23 cellular contexts compared by ENCODE assay signal in genomic region chr16:6828690-6829089, GRCh38.
DNase-seq lines count a peak whose midpoint lies in the region; ATAC-seq lines count a peak whose summit lies in the region.
"Had no signal": no experiment of that assay in that cellular context is flagged by ENCODE, and none has a peak within 500 bp of the region (broad histone marks: within the 10 kb centered on the region; RNA-seq: fewer than 3 reads in every experiment).

No MANE protein-coding gene starts in this region.

- H3K79me1 ChIP-seq in mesendoderm (ENCODE audit: low read length) = no peaks in the 10 kb centered on the region

- H3K4me1 Mint-ChIP-seq in activated naive CD8-positive, alpha-beta T cell treated with anti-CD3 and anti-CD28 coated beads for 36 hours = no peaks in the 10 kb centered on the region
- H3K4me1 Mint-ChIP-seq in activated naive CD8-positive, alpha-beta T cell treated with anti-CD3 and anti-CD28 coated beads, Interleukin-2, amount 50 U/mL, for 24 hours = no peaks in the 10 kb centered on the region
- no peaks in the 10 kb centered on the region for H3K4me1 Mint-ChIP-seq in activated CD4-positive, alpha-beta T cell treated with anti-CD3 and anti-CD28 coated beads, Interleukin-2, amount 10 ng/mL, durations not matched to agents 7 days and 5 days
- H3K4me1 Mint-ChIP-seq: B cell had no signal

- POLR2A ChIA-PET in activated CD4-positive, alpha-beta T cell treated with anti-CD3 and anti-CD28 coated beads, Interleukin-2, amount 10 ng/mL, durations not matched to agents 7 days and 5 days (lab: Charles Lee) = no interaction called here

- no peak overlapping the region for H3K56ac ChIP-seq in mesendoderm (ENCODE audit: low read length)

- no peak overlapping the region for H3K4me2 ChIP-seq in mesendoderm (ENCODE audit: low read length)
- H3K4me2 ChIP-seq: A549 had no signal

- CTCF ChIA-PET in activated CD4-positive, alpha-beta T cell treated with anti-CD3 and anti-CD28 coated beads, Interleukin-2, amount 10 ng/mL, durations not matched to agents 7 days and 5 days (lab: Charles Lee) = no interaction called here

- H3K4ac ChIP-seq in mesendoderm (ENCODE audit: low read depth, low read length) = no peak overlapping the region

- no peak overlapping the region for H2BK5ac ChIP-seq in mesendoderm (ENCODE audit: low read length)

- no peak overlapping the region for H2AK5ac ChIP-seq in mesendoderm (ENCODE audit: low read length)

- H3K4me3 ChIP-seq in mesendoderm (ENCODE audit: low read length) = no peak overlapping the region
- H3K4me3 ChIP-seq: A549; BLaER1 treated with 17β-estradiol and CSF1 and Interleukin-3, amounts not matched to agents 10 nM and 100 nM; GM12878 had no signal

- no peak for DNase-seq in activated naive CD8-positive, alpha-beta T cell treated with anti-CD3 and anti-CD28 coated beads for 36 hours
- no peak for DNase-seq in activated naive CD8-positive, alpha-beta T cell treated with anti-CD3 and anti-CD28 coated beads, Interleukin-2, amount 50 U/mL, for 24 hours
- DNase-seq in mesendoderm (peak; percentile 10), renal cortical epithelial cell (ENCODE audit: low read depth) (peak; percentile 8)
- no peak for DNase-seq in activated CD4-positive, alpha-beta T cell treated with anti-CD3 and anti-CD28 coated beads, Interleukin-2, amount 10 ng/mL, durations not matched to agents 7 days and 5 days
- DNase-seq: AML-193; Caco-2; CD4-positive, alpha-beta T cell; CD8-positive, alpha-beta T cell; DMS 273 treated with DMSO at 0.1 percent for 48 hours; DMS153; DMS53; DMS79; DND-41; EL; GDM1 had no signal

- WGBS in mesendoderm (ENCODE audit: extremely low coverage, insufficient coverage, low lambda C conversion rate) = no CpG with 5 or more reads among the region's 7 CpGs

- H3K36me3 Mint-ChIP-seq in activated naive CD8-positive, alpha-beta T cell treated with anti-CD3 and anti-CD28 coated beads for 36 hours = no peaks in the 10 kb centered on the region
- no peaks in the 10 kb centered on the region for H3K36me3 Mint-ChIP-seq in activated naive CD8-positive, alpha-beta T cell treated with anti-CD3 and anti-CD28 coated beads, Interleukin-2, amount 50 U/mL, for 24 hours (ENCODE audit: low read depth)
- H3K36me3 Mint-ChIP-seq in activated CD4-positive, alpha-beta T cell treated with anti-CD3 and anti-CD28 coated beads, Interleukin-2, amount 10 ng/mL, durations not matched to agents 7 days and 5 days (ENCODE audit: low read depth) = no peaks in the 10 kb centered on the region
- H3K36me3 Mint-ChIP-seq: CD8-positive, alpha-beta T cell had no signal

- no peaks in the 10 kb centered on the region for H3K27me3 Mint-ChIP-seq in activated naive CD8-positive, alpha-beta T cell treated with anti-CD3 and anti-CD28 coated beads for 36 hours
- no peaks in the 10 kb centered on the region for H3K27me3 Mint-ChIP-seq in activated naive CD8-positive, alpha-beta T cell treated with anti-CD3 and anti-CD28 coated beads, Interleukin-2, amount 50 U/mL, for 24 hours
- no peaks in the 10 kb centered on the region for H3K27me3 Mint-ChIP-seq in activated CD4-positive, alpha-beta T cell treated with anti-CD3 and anti-CD28 coated beads, Interleukin-2, amount 10 ng/mL, durations not matched to agents 7 days and 5 days
- H3K27me3 Mint-ChIP-seq: B cell; CD4-positive, alpha-beta T cell had no signal

- H2BK15ac ChIP-seq in mesendoderm (replicated peaks; ENCODE audit: low read depth) = no peak overlapping the region

- H3K9ac ChIP-seq in mesendoderm (ENCODE audit: low read length) = no peak overlapping the region
- H3K9ac ChIP-seq: BLaER1 treated with 17β-estradiol and CSF1 and Interleukin-3, amounts not matched to agents 10 nM and 100 nM had no signal

- H4K5ac ChIP-seq in mesendoderm (ENCODE audit: low read length) = no peak overlapping the region

- H3K27ac ChIP-seq in mesendoderm (ENCODE audit: low read depth, low read length) = no peak overlapping the region
- H3K27ac ChIP-seq: 22Rv1, A549, C4-2B had no signal

- H3K18ac ChIP-seq in mesendoderm (ENCODE audit: low read length) = no peak overlapping the region

- peaks cover 3% of the 10 kb centered on the region for H3K9me3 Mint-ChIP-seq in activated naive CD8-positive, alpha-beta T cell treated with anti-CD3 and anti-CD28 coated beads for 36 hours
- H3K9me3 Mint-ChIP-seq in activated naive CD8-positive, alpha-beta T cell treated with anti-CD3 and anti-CD28 coated beads, Interleukin-2, amount 50 U/mL, for 24 hours = peaks cover 20% of the 10 kb centered on the region
- H3K9me3 Mint-ChIP-seq in activated CD4-positive, alpha-beta T cell treated with anti-CD3 and anti-CD28 coated beads, Interleukin-2, amount 10 ng/mL, durations not matched to agents 7 days and 5 days = peaks cover 15% of the 10 kb centered on the region

- no peaks in the 10 kb centered on the region for H3K27me3 ChIP-seq in mesendoderm (ENCODE audit: insufficient read depth, low read length, poor library complexity)
- H3K27me3 ChIP-seq: BLaER1 treated with 17β-estradiol and CSF1 and Interleukin-3, amounts not matched to agents 10 nM and 100 nM had no signal

- H4K8ac ChIP-seq in mesendoderm (ENCODE audit: low read depth, low read length) = no peak overlapping the region

- H2BK120ac ChIP-seq in mesendoderm (ENCODE audit: low read depth, low read length) = no peak overlapping the region

- no peak for ATAC-seq in activated naive CD8-positive, alpha-beta T cell treated with anti-CD3 and anti-CD28 coated beads, Interleukin-2, amount 50 U/mL, for 24 hours
- ATAC-seq in HG03378 (IDR thresholded peaks at IDR 0.05; ENCODE audit: unreplicated experiment) = no peak
- ATAC-seq: A549; CD8-positive, alpha-beta T cell; GM12878 had no signal

- no peaks in the 10 kb centered on the region for H3K79me2 ChIP-seq in mesendoderm (ENCODE audit: control insufficient read depth, insufficient read depth, low read length)

- no peak overlapping the region for H3K27ac Mint-ChIP-seq in activated naive CD8-positive, alpha-beta T cell treated with anti-CD3 and anti-CD28 coated beads for 36 hours
- no peak overlapping the region for H3K27ac Mint-ChIP-seq in activated naive CD8-positive, alpha-beta T cell treated with anti-CD3 and anti-CD28 coated beads, Interleukin-2, amount 50 U/mL, for 24 hours
- H3K27ac Mint-ChIP-seq in activated CD4-positive, alpha-beta T cell treated with anti-CD3 and anti-CD28 coated beads, Interleukin-2, amount 10 ng/mL, durations not matched to agents 7 days and 5 days = no peak overlapping the region
- H3K27ac Mint-ChIP-seq: B cell; CD4-positive, alpha-beta T cell; CD8-positive, alpha-beta T cell had no signal

- H3K4me3 Mint-ChIP-seq in activated naive CD8-positive, alpha-beta T cell treated with anti-CD3 and anti-CD28 coated beads for 36 hours = peak overlapping the region; percentile 22
- no peak overlapping the region for H3K4me3 Mint-ChIP-seq in activated naive CD8-positive, alpha-beta T cell treated with anti-CD3 and anti-CD28 coated beads, Interleukin-2, amount 50 U/mL, for 24 hours
- no peak overlapping the region for H3K4me3 Mint-ChIP-seq in activated CD4-positive, alpha-beta T cell treated with anti-CD3 and anti-CD28 coated beads, Interleukin-2, amount 10 ng/mL, durations not matched to agents 7 days and 5 days
- H3K4me3 Mint-ChIP-seq: B cell; CD4-positive, alpha-beta T cell; CD8-positive, alpha-beta T cell had no signal

- H3K36me3 ChIP-seq in mesendoderm (ENCODE audit: control insufficient read depth, insufficient read depth, low read length) = no peaks in the 10 kb centered on the region
- H3K36me3 ChIP-seq: BLaER1 treated with 17β-estradiol and CSF1 and Interleukin-3, amounts not matched to agents 10 nM and 100 nM had no signal

- no peak overlapping the region for H3K23ac ChIP-seq in mesendoderm (ENCODE audit: low read length)

- peaks cover 2% of the 10 kb centered on the region for H3K4me1 ChIP-seq in mesendoderm (ENCODE audit: control insufficient read depth, low read depth, low read length)
- H3K4me1 ChIP-seq: A549, Caco-2 had no signal

Comparison
In these comparisons a context has a peak if more than half of its experiments do, and no peak if none do; other contexts are left out.
1. DNase-seq: peak in mesendoderm (single experiment) and renal cortical epithelial cell (single experiment); none in activated naive CD8-positive, alpha-beta T cell treated with anti-CD3 and anti-CD28 coated beads for 36 hours (single experiment), activated naive CD8-positive, alpha-beta T cell treated with anti-CD3 and anti-CD28 coated beads, Interleukin-2, amount 50 U/mL, for 24 hours (single experiment) and activated CD4-positive, alpha-beta T cell treated with anti-CD3 and anti-CD28 coated beads, Interleukin-2, amount 10 ng/mL, durations not matched to agents 7 days and 5 days (single experiment).